22 cellular contexts compared by ENCODE assay signal in the genomic region with DNA sequence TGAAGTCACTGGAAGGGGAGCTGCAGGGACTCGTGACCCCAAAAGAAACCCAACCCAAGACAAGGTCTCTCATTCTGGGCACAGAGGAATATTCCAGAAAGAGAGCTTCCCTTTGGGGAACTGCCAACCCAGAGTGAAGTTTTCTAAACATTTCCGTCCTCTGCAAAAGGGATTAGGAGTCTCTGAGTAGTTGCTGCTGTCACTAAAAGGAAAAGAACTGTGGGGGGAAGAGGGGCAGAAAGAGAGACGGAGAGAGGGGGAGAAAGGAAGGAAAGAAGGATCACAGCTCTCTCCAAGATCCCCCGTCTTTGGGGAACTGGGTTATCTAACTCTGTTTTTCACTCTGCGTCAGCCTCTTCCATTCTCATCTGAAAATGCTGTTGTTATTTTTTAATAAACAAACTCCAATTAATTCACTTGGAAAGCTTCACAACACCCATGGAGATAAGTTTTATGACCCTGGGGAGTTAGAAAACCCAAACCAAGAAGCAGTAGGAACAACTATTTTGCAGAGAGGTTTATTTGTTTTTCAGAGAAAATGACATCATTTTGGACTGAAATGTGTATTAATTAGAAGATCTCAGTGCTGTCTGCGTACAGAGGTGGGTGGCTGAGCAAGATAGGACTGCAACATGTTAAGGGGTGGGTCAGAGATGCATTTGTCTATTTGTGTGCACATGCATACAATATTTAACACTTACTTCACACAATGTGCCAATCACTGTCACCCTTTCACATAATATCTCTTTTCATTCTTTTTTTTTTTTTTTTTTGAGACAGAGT. TPM values are rescaled to one million over a fixed set of nuclear protein-coding genes. Genes with fewer than 3 reads are reported as not detected.
DNase-seq lines count a peak whose midpoint lies in the region; ATAC-seq and TF ChIP-seq lines count a peak whose summit lies in the region.
"Had no signal": no experiment of that assay in that cellular context is flagged by ENCODE, and none has a peak within 500 bp of the region (broad histone marks: within the 10 kb centered on the region; RNA-seq: fewer than 3 reads in every experiment).

No MANE protein-coding gene starts in this region.

- H3K4me1 Mint-ChIP-seq in nephron progenitor cell = peaks cover 38% of the 10 kb centered on the region

- no peak for TF ChIP-seq POLR2A in heart left ventricle (IDR thresholded peaks at IDR 0.05)
- no peak for TF ChIP-seq POLR2A in transverse colon (IDR thresholded peaks at IDR 0.05)

- H3K4me3 Mint-ChIP-seq in nephron progenitor cell = no peak overlapping the region
- H3K4me3 Mint-ChIP-seq: activated naive CD8-positive, alpha-beta T cell treated with anti-CD3 and anti-CD28 coated beads, Interleukin-2, amount 50 U/mL, for 24 hours; IgD-negative memory B cell; naive thymus-derived CD8-positive, alpha-beta T cell; stimulated activated naive CD8-positive, alpha-beta T cell treated with anti-CD3 and anti-CD28 coated beads, Interleukin-15, Interleukin-2, amounts not matched to agents 100 ng/mL and 50 ng/mL, for 24 hours had no signal

- no peak for TF ChIP-seq EP300 in transverse colon (IDR thresholded peaks at IDR 0.05; ENCODE audit: low read depth)

- H3K27me3 Mint-ChIP-seq in nephron progenitor cell (ENCODE audit: low read depth, poor library complexity) = peaks cover 13% of the 10 kb centered on the region
- H3K27me3 Mint-ChIP-seq: naive thymus-derived CD8-positive, alpha-beta T cell had no signal

- intact Hi-C loops in heart left ventricle (cut with DNase I) (loop anchor here in 7 of 10 donors (5.0 kb wide), 3 partner anchors 123 to 143 kb away; no protein-coding TSS in a partner anchor), transverse colon (cut with DNase I; ENCODE audit: low total_unique reads) (no loop called here), ascending aorta (cut with DNase I) (no loop called here)

- H3K36me3 ChIP-seq in adipocyte (ENCODE audit: control insufficient read depth, insufficient read depth, low read length, severe bottlenecking) (no peaks in the 10 kb centered on the region), heart left ventricle (no peaks in the 10 kb centered on the region), transverse colon (no peaks in the 10 kb centered on the region), ascending aorta (no peaks in the 10 kb centered on the region)
- H3K36me3 ChIP-seq: cardiac muscle cell, SJCRH30 had no signal

- peak overlapping the region in 9 of 12 donors; percentile 31 to 77 (median 59) for H3K27ac ChIP-seq in heart left ventricle
- peak overlapping the region; percentile 59 to 81 (median 72) for H3K27ac ChIP-seq in transverse colon
- peak overlapping the region in 1 of 2 donors; percentile 2 for H3K27ac ChIP-seq in ascending aorta
- H3K27ac ChIP-seq: cardiac muscle cell, foreskin keratinocyte, SJCRH30 had no signal

- peak overlapping the region; percentile 8 for H3K27ac Mint-ChIP-seq in nephron progenitor cell
- H3K27ac Mint-ChIP-seq: activated naive CD8-positive, alpha-beta T cell treated with anti-CD3 and anti-CD28 coated beads, Interleukin-2, amount 50 U/mL, for 24 hours; activated T-helper 2 cell treated with anti-CD3 and anti-CD28 coated beads, Interferon-gamma antibody, Interleukin-2, Interleukin-4, amounts not matched to agents 10 μg/mL and 5 μg/mL and 100 μg/mL, durations not matched to agents 14 hours and 24 hours and 36 hours; IgD-negative memory B cell; stimulated activated naive CD8-positive, alpha-beta T cell treated with anti-CD3 and anti-CD28 coated beads, Interleukin-15, Interleukin-2, amounts not matched to agents 100 ng/mL and 50 ng/mL, for 24 hours had no signal

- peak in 3 of 4 donors; percentile 17 to 27 (median 26) for ATAC-seq in heart left ventricle
- ATAC-seq: activated naive CD8-positive, alpha-beta T cell treated with anti-CD3 and anti-CD28 coated beads, Interleukin-2, amount 50 U/mL, for 24 hours; foreskin keratinocyte; naive thymus-derived CD8-positive, alpha-beta T cell had no signal

- DNase-seq in adipocyte (ENCODE audit: low read depth) = peak; percentile 32
- no peak for DNase-seq in heart left ventricle
- no peak for DNase-seq in nephron progenitor cell
- no peak for DNase-seq in transverse colon
- DNase-seq in ascending aorta (ENCODE audit: low spot score in 2 of 2) = no peak
- DNase-seq in NK-92 treated with Interleukin-12 subunit alpha and Interleukin-12 subunit beta, amount 100 ng/mL, for 24 hours (lab: John Stamatoyannopoulos, UW) = no peak
- no peak for DNase-seq in T-helper 1 cell
- no peak for DNase-seq in GM03348 (ENCODE audit: low spot score)
- DNase-seq: activated CD4-positive, CD25-positive, alpha-beta regulatory T cell treated with anti-CD3 and anti-CD28 coated beads, Interleukin-2, amount 50 U/mL, for 72 hours; activated naive CD8-positive, alpha-beta T cell treated with anti-CD3 and anti-CD28 coated beads, Interleukin-2, amount 50 U/mL, for 24 hours; effector memory CD4-positive, alpha-beta T cell; foreskin keratinocyte; naive thymus-derived CD8-positive, alpha-beta T cell; NCI-H187; NCI-H510A; SJCRH30 had no signal

- in situ Hi-C loops in transverse colon (cut with MboI; ENCODE audit: low pct_ligation_motif_present in 1 of 4, low pct_unique_long_range_greater_than_20kb in 1 of 4, low sequenced_read_pairs in 3 of 4) = loop anchor here (10.0 to 25.0 kb wide), 4 partner anchors 125 to 268 kb away; a partner anchor contains a TSS

- TF ChIP-seq CTCF in heart left ventricle (IDR thresholded peaks at IDR 0.05) (no peak), nephron progenitor cell (IDR thresholded peaks at IDR 0.05) (no peak), transverse colon (IDR thresholded peaks at IDR 0.05) (no peak), ascending aorta (IDR thresholded peaks at IDR 0.05) (no peak)

- peak overlapping the region; percentile 17 for H3K9ac ChIP-seq in adipocyte (ENCODE audit: low read length)

- peak overlapping the region; percentile 10 for H3K4me3 ChIP-seq in adipocyte (ENCODE audit: low read length)
- peak overlapping the region in 1 of 12 donors; percentile 7 for H3K4me3 ChIP-seq in heart left ventricle
- H3K4me3 ChIP-seq in transverse colon = no peak overlapping the region
- H3K4me3 ChIP-seq in ascending aorta = no peak overlapping the region
- H3K4me3 ChIP-seq: cardiac muscle cell, SJCRH30 had no signal

- 44 to 59% (median 47%) methylated on average over 5 to 6 of the region's 6 CpGs for WGBS in heart left ventricle, 4 donors
- 34 to 45% methylated on average over 3 to 6 of the region's 6 CpGs for WGBS in transverse colon (ENCODE audit: low coverage in 1 of 2), 2 donors

- H3K27me3 ChIP-seq in adipocyte (replicated peaks; ENCODE audit: control insufficient read depth, insufficient read depth, low read length) (no peaks in the 10 kb centered on the region), heart left ventricle (no peaks in the 10 kb centered on the region), transverse colon (no peaks in the 10 kb centered on the region), ascending aorta (no peaks in the 10 kb centered on the region)
- H3K27me3 ChIP-seq: cardiac muscle cell, SJCRH30 had no signal

- no peaks in the 10 kb centered on the region for H3K9me3 Mint-ChIP-seq in nephron progenitor cell
- H3K9me3 Mint-ChIP-seq: activated naive CD8-positive, alpha-beta T cell treated with anti-CD3 and anti-CD28 coated beads, Interleukin-2, amount 50 U/mL, for 24 hours; activated T-helper 2 cell treated with anti-CD3 and anti-CD28 coated beads, Interferon-gamma antibody, Interleukin-2, Interleukin-4, amounts not matched to agents 10 μg/mL and 5 μg/mL and 100 μg/mL, durations not matched to agents 14 hours and 24 hours and 36 hours; IgD-negative memory B cell; naive thymus-derived CD8-positive, alpha-beta T cell; stimulated activated naive CD8-positive, alpha-beta T cell treated with anti-CD3 and anti-CD28 coated beads, Interleukin-15, Interleukin-2, amounts not matched to agents 100 ng/mL and 50 ng/mL, for 24 hours had no signal

- H3K36me3 Mint-ChIP-seq in nephron progenitor cell (ENCODE audit: low read depth) = no peaks in the 10 kb centered on the region
- H3K36me3 Mint-ChIP-seq: IgD-negative memory B cell; naive thymus-derived CD8-positive, alpha-beta T cell had no signal

- H3K4me1 ChIP-seq in adipocyte (ENCODE audit: control insufficient read depth, insufficient read depth, low read length) (peaks cover 11% of the 10 kb centered on the region), heart left ventricle (peaks cover 0 to 17% (median 7%) of the 10 kb centered on the region in 12 donors), transverse colon (peaks cover 12 to 39% (median 17%) of the 10 kb centered on the region in 4 donors), ascending aorta (peaks cover 0 to 2% of the 10 kb centered on the region in 2 donors)
- H3K4me1 ChIP-seq: foreskin keratinocyte had no signal

- H3K9me3 ChIP-seq in adipocyte (ENCODE audit: control insufficient read depth, low read length) (no peaks in the 10 kb centered on the region), heart left ventricle (no peaks in the 10 kb centered on the region), transverse colon (no peaks in the 10 kb centered on the region), ascending aorta (no peaks in the 10 kb centered on the region)
- H3K9me3 ChIP-seq: SJCRH30 had no signal

RNA-seq across cellular contexts. Expression of a gene that starts 0.9 kb away (rescaled TPM):
- total RNA-seq in heart left ventricle (not detected), transverse colon (not detected), ascending aorta (not detected)
- polyA plus RNA-seq in heart left ventricle = not detected
- total RNA-seq: activated T-helper 2 cell treated with anti-CD3 and anti-CD28 coated beads, Interferon-gamma antibody, Interleukin-2, Interleukin-4, amounts not matched to agents 10 μg/mL and 5 μg/mL and 100 μg/mL, durations not matched to agents 14 hours and 24 hours and 36 hours; cardiac muscle cell; foreskin keratinocyte; G401; lower leg skin; naive thymus-derived CD8-positive, alpha-beta T cell; SJCRH30 had no signal
- polyA plus RNA-seq: cardiac muscle cell; foreskin keratinocyte; IgD-negative memory B cell; naive thymus-derived CD8-positive, alpha-beta T cell had no signal

Comparison
In these comparisons a context has a peak if more than half of its experiments do, and no peak if none do; other contexts are left out.
1. intact Hi-C loops: an anchor here in heart left ventricle (5.0 kb wide); none called in transverse colon and ascending aorta.